In genomic region chr20:18240997-18241396, GRCh38 we compare ENCODE assay signal across 3 cellular contexts.
"Had no signal": no experiment of that assay in that cellular context is flagged by ENCODE, and none has a peak within 500 bp of the region (broad histone marks: within the 10 kb centered on the region; RNA-seq: fewer than 3 reads in every experiment).

No MANE protein-coding gene starts in this region.

- ATAC-seq: GM12878 had no signal

- DNase-seq: GDM1, GF-D8 had no signal

- H3K4me3 ChIP-seq: GM12878 had no signal
